In the genomic region with DNA sequence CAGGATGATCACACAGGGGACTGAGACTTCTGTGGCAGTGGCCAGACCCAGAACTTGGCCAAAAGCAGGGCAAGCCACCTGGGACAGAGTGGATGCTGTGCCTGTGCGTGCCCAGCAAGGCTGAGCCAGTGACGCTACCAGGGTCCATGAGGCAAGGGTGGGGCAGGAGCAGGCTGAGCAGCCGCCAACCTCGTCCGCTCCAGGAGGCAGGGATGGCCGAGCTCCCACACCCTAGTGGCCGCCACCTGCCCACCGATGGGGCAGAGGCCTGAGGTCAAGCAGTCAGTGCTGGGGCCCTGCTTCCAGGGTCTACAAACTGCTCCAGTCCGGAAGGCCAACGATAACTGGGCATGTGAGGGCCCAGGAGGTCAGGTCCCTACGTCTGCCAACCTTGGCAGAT, we compare ENCODE assay signal across 35 cellular contexts. TPM values are rescaled to one million over a fixed set of nuclear protein-coding genes. Genes with fewer than 3 reads are reported as not detected.
"Had no signal": no experiment of that assay in that cellular context is flagged by ENCODE, and none has a peak within 500 bp of the region (broad histone marks: within the 10 kb centered on the region; RNA-seq: fewer than 3 reads in every experiment).

No MANE protein-coding gene starts in this region.

- H3K27me3 ChIP-seq: adrenal gland, ascending aorta, cardiac muscle cell had no signal

- H3K4me3 ChIP-seq: adrenal gland, ascending aorta, cardiac muscle cell had no signal

- DNase-seq: activated CD4-positive, alpha-beta memory T cell treated with anti-CD3 and anti-CD28 coated beads, Interleukin-2, amount 10 ng/mL, durations not matched to agents 7 days and 5 days; activated CD4-positive, alpha-beta T cell treated with anti-CD3 and anti-CD28 coated beads for 1 hour; activated CD4-positive, alpha-beta T cell treated with anti-CD3 and anti-CD28 coated beads for 36 hours; activated CD4-positive, alpha-beta T cell treated with anti-CD3 and anti-CD28 coated beads for 48 hours; activated CD4-positive, alpha-beta T cell treated with anti-CD3 and anti-CD28 coated beads, Interleukin-2, amount 10 ng/mL, durations not matched to agents 7 days and 5 days; activated CD4-positive, alpha-beta T cell treated with anti-CD3 and anti-CD28 coated beads, Interleukin-2, amount 50 U/mL, for 48 hours; activated CD4-positive, CD25-positive, alpha-beta regulatory T cell; activated CD8-positive, alpha-beta memory T cell treated with anti-CD3 and anti-CD28 coated beads for 24 hours; activated CD8-positive, alpha-beta memory T cell treated with anti-CD3 and anti-CD28 coated beads, Interleukin-2, amount 10 ng/mL, durations not matched to agents 7 days and 5 days; activated CD8-positive, alpha-beta memory T cell treated with anti-CD3 and anti-CD28 coated beads, Interleukin-2, amount 50 U/mL, for 48 hours; activated CD8-positive, alpha-beta T cell treated with anti-CD3 and anti-CD28 coated beads, Interleukin-2, amount 10 ng/mL, durations not matched to agents 7 days and 5 days; activated gamma-delta T cell; activated naive CD4-positive, alpha-beta T cell; activated naive CD4-positive, alpha-beta T cell treated with anti-CD3 and anti-CD28 coated beads for 36 hours; activated naive CD4-positive, alpha-beta T cell treated with anti-CD3 and anti-CD28 coated beads, Interleukin-2, amount 50 U/mL, for 16 hours; activated naive CD8-positive, alpha-beta T cell treated with anti-CD3 and anti-CD28 coated beads for 36 hours; activated T-cell treated with anti-CD3 and anti-CD28 coated beads, Interleukin-2, amount 50 U/mL, for 24 hours; activated T-cell treated with anti-CD3 and anti-CD28 coated beads, Interleukin-2, amount 50 U/mL, for 48 hours; adrenal gland; amniotic stem cell; caudate nucleus; cerebellar nuclear complex; T-helper 1 cell; T-helper 2 cell; T-helper 9 cell; WERI-Rb-1 had no signal

- H3K9me3 ChIP-seq: adrenal gland, ascending aorta had no signal

- ATAC-seq: activated CD4-positive, alpha-beta T cell treated with anti-CD3 and anti-CD28 coated beads for 36 hours; activated CD4-positive, CD25-positive, alpha-beta regulatory T cell treated with anti-CD3 and anti-CD28 coated beads, Interleukin-2, amount 50 U/mL, for 24 hours; activated CD8-positive, alpha-beta memory T cell treated with anti-CD3 and anti-CD28 coated beads, Interleukin-2, amount 10 ng/mL, durations not matched to agents 7 days and 5 days; activated CD8-positive, alpha-beta T cell treated with anti-CD3 and anti-CD28 coated beads, Interleukin-2, amount 10 ng/mL, durations not matched to agents 7 days and 5 days; activated naive CD4-positive, alpha-beta T cell treated with anti-CD3 and anti-CD28 coated beads, Interleukin-2, amount 50 U/mL, for 72 hours; WTC11 had no signal

- FAIRE-seq: bronchial epithelial cell, TTC549 had no signal

- H3K36me3 ChIP-seq: adrenal gland, ascending aorta, cardiac muscle cell, WERI-Rb-1 had no signal

- H3K4me1 ChIP-seq: adrenal gland, ascending aorta had no signal

- H3K27ac ChIP-seq: adrenal gland, ascending aorta, cardiac muscle cell, WERI-Rb-1 had no signal

RNA-seq across cellular contexts. Expression of a gene that starts 7.3 kb away (rescaled TPM):
- total RNA-seq: activated CD4-positive, alpha-beta memory T cell treated with anti-CD3 and anti-CD28 coated beads, Interleukin-2, amount 10 ng/mL, durations not matched to agents 7 days and 5 days; activated CD8-positive, alpha-beta memory T cell treated with anti-CD3 and anti-CD28 coated beads, Interleukin-2, amount 10 ng/mL, durations not matched to agents 7 days and 5 days; activated CD8-positive, alpha-beta T cell treated with anti-CD3 and anti-CD28 coated beads, Interleukin-2, amount 10 ng/mL, durations not matched to agents 7 days and 5 days; activated naive CD4-positive, alpha-beta T cell treated with anti-CD3 and anti-CD28 coated beads for 36 hours; activated naive CD4-positive, alpha-beta T cell treated with anti-CD3 and anti-CD28 coated beads, Interleukin-2, amount 50 U/mL, for 72 hours; activated naive CD8-positive, alpha-beta T cell treated with anti-CD3 and anti-CD28 coated beads for 36 hours; activated T-helper 2 cell treated with anti-CD3 and anti-CD28 coated beads, Interferon-gamma antibody, Interleukin-2, Interleukin-4, amounts not matched to agents 10 μg/mL and 5 μg/mL and 100 μg/mL, durations not matched to agents 14 hours and 24 hours and 36 hours; ascending aorta; bronchial epithelial cell; WTC11 had no signal
- polyA plus RNA-seq: cardiac muscle cell had no signal

RNA-seq across cellular contexts. Expression of a gene that starts 9.9 kb away (rescaled TPM):
- total RNA-seq: activated CD4-positive, alpha-beta T cell treated with anti-CD3 and anti-CD28 coated beads for 36 hours; activated CD4-positive, alpha-beta T cell treated with anti-CD3 and anti-CD28 coated beads, Interleukin-2, amount 10 ng/mL, durations not matched to agents 7 days and 5 days; activated CD8-positive, alpha-beta memory T cell treated with anti-CD3 and anti-CD28 coated beads, Interleukin-2, amount 10 ng/mL, durations not matched to agents 7 days and 5 days; activated CD8-positive, alpha-beta T cell treated with anti-CD3 and anti-CD28 coated beads, Interleukin-2, amount 10 ng/mL, durations not matched to agents 7 days and 5 days; activated naive CD4-positive, alpha-beta T cell treated with anti-CD3 and anti-CD28 coated beads for 36 hours; activated naive CD4-positive, alpha-beta T cell treated with anti-CD3 and anti-CD28 coated beads, Interleukin-2, amount 50 U/mL, for 72 hours; activated naive CD8-positive, alpha-beta T cell treated with anti-CD3 and anti-CD28 coated beads for 36 hours; activated T-helper 2 cell treated with anti-CD3 and anti-CD28 coated beads, Interferon-gamma antibody, Interleukin-2, Interleukin-4, amounts not matched to agents 10 μg/mL and 5 μg/mL and 100 μg/mL, durations not matched to agents 14 hours and 24 hours and 36 hours; adrenal gland; ascending aorta; bronchial epithelial cell; cardiac muscle cell; chondrocyte; WTC11 had no signal

RNA-seq across cellular contexts. Expression of a gene that starts 17.7 kb away (rescaled TPM):
- total RNA-seq: activated CD4-positive, alpha-beta memory T cell treated with anti-CD3 and anti-CD28 coated beads, Interleukin-2, amount 10 ng/mL, durations not matched to agents 7 days and 5 days; activated CD4-positive, alpha-beta T cell treated with anti-CD3 and anti-CD28 coated beads for 36 hours; activated CD8-positive, alpha-beta memory T cell treated with anti-CD3 and anti-CD28 coated beads, Interleukin-2, amount 10 ng/mL, durations not matched to agents 7 days and 5 days; activated naive CD4-positive, alpha-beta T cell treated with anti-CD3 and anti-CD28 coated beads for 36 hours; activated naive CD4-positive, alpha-beta T cell treated with anti-CD3 and anti-CD28 coated beads, Interleukin-2, amount 50 U/mL, for 72 hours; activated naive CD8-positive, alpha-beta T cell treated with anti-CD3 and anti-CD28 coated beads for 36 hours; activated T-helper 2 cell treated with anti-CD3 and anti-CD28 coated beads, Interferon-gamma antibody, Interleukin-2, Interleukin-4, amounts not matched to agents 10 μg/mL and 5 μg/mL and 100 μg/mL, durations not matched to agents 14 hours and 24 hours and 36 hours; ascending aorta; bronchial epithelial cell; cardiac muscle cell; chondrocyte; WTC11 had no signal
- polyA plus RNA-seq: adrenal gland, cardiac muscle cell had no signal

RNA-seq across cellular contexts. Expression of a gene that starts 27.2 kb away (rescaled TPM):
- total RNA-seq: activated CD4-positive, alpha-beta memory T cell treated with anti-CD3 and anti-CD28 coated beads, Interleukin-2, amount 10 ng/mL, durations not matched to agents 7 days and 5 days; activated CD4-positive, alpha-beta T cell treated with anti-CD3 and anti-CD28 coated beads for 36 hours; activated CD4-positive, alpha-beta T cell treated with anti-CD3 and anti-CD28 coated beads, Interleukin-2, amount 10 ng/mL, durations not matched to agents 7 days and 5 days; activated CD8-positive, alpha-beta memory T cell treated with anti-CD3 and anti-CD28 coated beads, Interleukin-2, amount 10 ng/mL, durations not matched to agents 7 days and 5 days; activated CD8-positive, alpha-beta T cell treated with anti-CD3 and anti-CD28 coated beads, Interleukin-2, amount 10 ng/mL, durations not matched to agents 7 days and 5 days; activated naive CD4-positive, alpha-beta T cell treated with anti-CD3 and anti-CD28 coated beads for 36 hours; activated naive CD4-positive, alpha-beta T cell treated with anti-CD3 and anti-CD28 coated beads, Interleukin-2, amount 50 U/mL, for 72 hours; activated naive CD8-positive, alpha-beta T cell treated with anti-CD3 and anti-CD28 coated beads for 36 hours; activated T-helper 2 cell treated with anti-CD3 and anti-CD28 coated beads, Interferon-gamma antibody, Interleukin-2, Interleukin-4, amounts not matched to agents 10 μg/mL and 5 μg/mL and 100 μg/mL, durations not matched to agents 14 hours and 24 hours and 36 hours; adrenal gland; ascending aorta; bronchial epithelial cell; cardiac muscle cell; chondrocyte; WTC11 had no signal
- polyA plus RNA-seq: adrenal gland, cardiac muscle cell had no signal

RNA-seq across cellular contexts. Expression of a gene that starts 28.4 kb away (rescaled TPM):
- total RNA-seq: activated CD4-positive, alpha-beta memory T cell treated with anti-CD3 and anti-CD28 coated beads, Interleukin-2, amount 10 ng/mL, durations not matched to agents 7 days and 5 days; activated CD8-positive, alpha-beta memory T cell treated with anti-CD3 and anti-CD28 coated beads, Interleukin-2, amount 10 ng/mL, durations not matched to agents 7 days and 5 days; activated CD8-positive, alpha-beta T cell treated with anti-CD3 and anti-CD28 coated beads, Interleukin-2, amount 10 ng/mL, durations not matched to agents 7 days and 5 days; activated naive CD4-positive, alpha-beta T cell treated with anti-CD3 and anti-CD28 coated beads for 36 hours; activated naive CD4-positive, alpha-beta T cell treated with anti-CD3 and anti-CD28 coated beads, Interleukin-2, amount 50 U/mL, for 72 hours; activated naive CD8-positive, alpha-beta T cell treated with anti-CD3 and anti-CD28 coated beads for 36 hours; ascending aorta; bronchial epithelial cell; cardiac muscle cell; chondrocyte had no signal
- polyA plus RNA-seq: cardiac muscle cell had no signal
